ENCODE assay signal across 2 cellular contexts in the genomic region with DNA sequence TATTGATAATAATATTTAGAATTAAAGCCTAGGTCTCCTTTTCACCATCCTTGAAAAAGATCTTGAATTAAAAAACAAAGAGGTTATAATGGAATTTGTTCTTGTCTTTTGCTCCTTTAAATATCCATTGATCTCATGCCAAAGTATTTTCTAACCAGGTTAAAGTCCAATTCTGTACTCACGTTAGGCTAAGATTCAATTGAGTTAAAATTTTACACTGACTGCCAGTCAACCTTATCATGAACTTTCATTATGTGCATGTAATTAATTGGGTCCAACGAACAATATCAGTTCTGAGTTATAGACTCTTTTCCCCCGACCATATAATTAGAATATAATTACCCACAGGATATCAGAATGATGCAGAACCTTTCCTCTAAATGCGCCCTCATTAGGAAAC.
TF ChIP-seq lines count a peak whose summit lies in the region.

No MANE protein-coding gene starts in this region.

TF ChIP-seq in SK-N-SH, 30 proteins besides CTCF, POLR2A, EP300 and RAD21 (continued from another document):
- TF ChIP-seq TCF12 (IDR thresholded peaks at IDR 0.05) = no peak
- no peak for TF ChIP-seq NRF1 (IDR thresholded peaks at IDR 0.05; ENCODE audit: low read depth, low read length)
- TF ChIP-seq, protein P1, sequence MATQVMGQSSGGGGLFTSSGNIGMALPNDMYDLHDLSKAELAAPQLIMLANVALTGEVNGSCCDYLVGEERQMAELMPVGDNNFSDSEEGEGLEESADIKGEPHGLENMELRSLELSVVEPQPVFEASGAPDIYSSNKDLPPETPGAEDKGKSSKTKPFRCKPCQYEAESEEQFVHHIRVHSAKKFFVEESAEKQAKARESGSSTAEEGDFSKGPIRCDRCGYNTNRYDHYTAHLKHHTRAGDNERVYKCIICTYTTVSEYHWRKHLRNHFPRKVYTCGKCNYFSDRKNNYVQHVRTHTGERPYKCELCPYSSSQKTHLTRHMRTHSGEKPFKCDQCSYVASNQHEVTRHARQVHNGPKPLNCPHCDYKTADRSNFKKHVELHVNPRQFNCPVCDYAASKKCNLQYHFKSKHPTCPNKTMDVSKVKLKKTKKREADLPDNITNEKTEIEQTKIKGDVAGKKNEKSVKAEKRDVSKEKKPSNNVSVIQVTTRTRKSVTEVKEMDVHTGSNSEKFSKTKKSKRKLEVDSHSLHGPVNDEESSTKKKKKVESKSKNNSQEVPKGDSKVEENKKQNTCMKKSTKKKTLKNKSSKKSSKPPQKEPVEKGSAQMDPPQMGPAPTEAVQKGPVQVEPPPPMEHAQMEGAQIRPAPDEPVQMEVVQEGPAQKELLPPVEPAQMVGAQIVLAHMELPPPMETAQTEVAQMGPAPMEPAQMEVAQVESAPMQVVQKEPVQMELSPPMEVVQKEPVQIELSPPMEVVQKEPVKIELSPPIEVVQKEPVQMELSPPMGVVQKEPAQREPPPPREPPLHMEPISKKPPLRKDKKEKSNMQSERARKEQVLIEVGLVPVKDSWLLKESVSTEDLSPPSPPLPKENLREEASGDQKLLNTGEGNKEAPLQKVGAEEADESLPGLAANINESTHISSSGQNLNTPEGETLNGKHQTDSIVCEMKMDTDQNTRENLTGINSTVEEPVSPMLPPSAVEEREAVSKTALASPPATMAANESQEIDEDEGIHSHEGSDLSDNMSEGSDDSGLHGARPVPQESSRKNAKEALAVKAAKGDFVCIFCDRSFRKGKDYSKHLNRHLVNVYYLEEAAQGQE (IDR thresholded peaks at IDR 0.05; ENCODE audit: low read depth, low read length) = no peak
- TF ChIP-seq, protein P2, sequence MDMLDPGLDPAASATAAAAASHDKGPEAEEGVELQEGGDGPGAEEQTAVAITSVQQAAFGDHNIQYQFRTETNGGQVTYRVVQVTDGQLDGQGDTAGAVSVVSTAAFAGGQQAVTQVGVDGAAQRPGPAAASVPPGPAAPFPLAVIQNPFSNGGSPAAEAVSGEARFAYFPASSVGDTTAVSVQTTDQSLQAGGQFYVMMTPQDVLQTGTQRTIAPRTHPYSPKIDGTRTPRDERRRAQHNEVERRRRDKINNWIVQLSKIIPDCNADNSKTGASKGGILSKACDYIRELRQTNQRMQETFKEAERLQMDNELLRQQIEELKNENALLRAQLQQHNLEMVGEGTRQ (IDR thresholded peaks at IDR 0.05; ENCODE audit: borderline replicate concordance, low read depth, low read length) = no peak
- no peak for TF ChIP-seq SMC3 (IDR thresholded peaks at IDR 0.05; ENCODE audit: low read depth, low read length)
- no peak for TF ChIP-seq GATA2 (CRISPR knock-in tag; IDR thresholded peaks at IDR 0.05)
- no peak for TF ChIP-seq RXRA (IDR thresholded peaks at IDR 0.05; ENCODE audit: borderline replicate concordance, low read depth)
- TF ChIP-seq, protein P3, sequence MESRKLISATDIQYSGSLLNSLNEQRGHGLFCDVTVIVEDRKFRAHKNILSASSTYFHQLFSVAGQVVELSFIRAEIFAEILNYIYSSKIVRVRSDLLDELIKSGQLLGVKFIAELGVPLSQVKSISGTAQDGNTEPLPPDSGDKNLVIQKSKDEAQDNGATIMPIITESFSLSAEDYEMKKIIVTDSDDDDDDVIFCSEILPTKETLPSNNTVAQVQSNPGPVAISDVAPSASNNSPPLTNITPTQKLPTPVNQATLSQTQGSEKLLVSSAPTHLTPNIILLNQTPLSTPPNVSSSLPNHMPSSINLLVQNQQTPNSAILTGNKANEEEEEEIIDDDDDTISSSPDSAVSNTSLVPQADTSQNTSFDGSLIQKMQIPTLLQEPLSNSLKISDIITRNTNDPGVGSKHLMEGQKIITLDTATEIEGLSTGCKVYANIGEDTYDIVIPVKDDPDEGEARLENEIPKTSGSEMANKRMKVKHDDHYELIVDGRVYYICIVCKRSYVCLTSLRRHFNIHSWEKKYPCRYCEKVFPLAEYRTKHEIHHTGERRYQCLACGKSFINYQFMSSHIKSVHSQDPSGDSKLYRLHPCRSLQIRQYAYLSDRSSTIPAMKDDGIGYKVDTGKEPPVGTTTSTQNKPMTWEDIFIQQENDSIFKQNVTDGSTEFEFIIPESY (IDR thresholded peaks at IDR 0.05; ENCODE audit: borderline replicate concordance, low read depth) = no peak
- no peak for TF ChIP-seq YY1 (IDR thresholded peaks at IDR 0.05; ENCODE audit: low read depth)
- TF ChIP-seq FOSL2 (IDR thresholded peaks at IDR 0.05; ENCODE audit: borderline replicate concordance, low read depth) = no peak
- no peak for TF ChIP-seq TAF1 (IDR thresholded peaks at IDR 0.05; ENCODE audit: borderline replicate concordance, low read depth, low read length)
- TF ChIP-seq CHD2 (IDR thresholded peaks at IDR 0.05; ENCODE audit: low read length, partially characterized antibody) = no peak
- no peak for TF ChIP-seq POLR2AphosphoS5 (IDR thresholded peaks at IDR 0.05; ENCODE audit: low read depth, low read length)
- no peak for TF ChIP-seq ELF1 (IDR thresholded peaks at IDR 0.05)
- TF ChIP-seq, protein P4, sequence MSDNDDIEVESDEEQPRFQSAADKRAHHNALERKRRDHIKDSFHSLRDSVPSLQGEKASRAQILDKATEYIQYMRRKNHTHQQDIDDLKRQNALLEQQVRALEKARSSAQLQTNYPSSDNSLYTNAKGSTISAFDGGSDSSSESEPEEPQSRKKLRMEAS (IDR thresholded peaks at IDR 0.05; ENCODE audit: low read depth) = no peak
- no peak for TF ChIP-seq FOXJ3 (CRISPR knock-in tag; IDR thresholded peaks at IDR 0.05)

TF ChIP-seq in GM12878, 131 proteins besides CTCF, POLR2A, EP300 and RAD21 (continued from another document):
- 0 out of 2 replicates have a peak, but pooled peaks have one; percentile 15 for TF ChIP-seq NR2F1 (conservative IDR thresholded peaks at IDR 0.05)
